ENCODE assay signal across 1 cellular context in the genomic region with DNA sequence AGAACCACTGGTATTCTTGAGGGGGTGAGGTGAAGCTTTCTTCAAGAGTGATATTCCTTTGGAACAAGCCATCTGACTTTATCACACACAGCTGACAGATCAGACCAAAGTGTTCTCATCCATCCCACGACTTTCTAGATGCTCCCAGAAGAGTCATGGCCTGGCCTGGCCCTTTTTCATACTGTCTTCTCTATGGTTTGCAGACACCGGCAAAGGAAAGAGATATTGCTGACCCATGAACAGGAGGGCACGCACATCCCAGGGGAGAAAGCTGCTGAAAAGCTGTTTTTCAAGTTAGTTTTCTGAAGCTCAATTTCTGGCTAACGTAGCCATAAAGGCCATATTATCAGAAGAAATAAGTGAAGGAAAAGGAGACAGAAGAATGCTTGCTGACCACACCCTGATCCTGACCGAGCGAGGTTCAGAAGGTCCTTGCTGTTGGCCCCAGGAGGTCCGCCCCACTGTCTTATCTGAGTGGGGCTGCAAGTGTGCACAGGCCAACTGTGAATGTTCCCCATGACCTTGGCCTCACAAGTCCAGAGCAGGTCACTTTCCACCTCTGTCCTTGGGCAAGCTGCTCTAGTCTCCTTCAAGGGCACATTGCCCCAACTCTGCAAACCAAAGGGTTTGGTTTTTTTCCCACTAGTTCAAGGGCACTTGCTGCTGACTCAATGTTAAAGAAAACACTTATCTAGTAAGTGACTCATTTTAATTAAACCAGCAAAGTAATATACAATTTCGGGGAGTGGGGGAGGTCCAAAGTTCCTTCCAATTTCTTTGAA.
TF ChIP-seq lines count a peak whose summit lies in the region.

No MANE protein-coding gene starts in this region.

TF ChIP-seq in H1, 55 proteins besides CTCF, POLR2A, EP300 and RAD21:
- no peak for TF ChIP-seq RBBP5 (IDR thresholded peaks at IDR 0.05; ENCODE audit: borderline replicate concordance, low read depth, low read length)
- TF ChIP-seq CBX5 (IDR thresholded peaks at IDR 0.05; ENCODE audit: low read depth, low read length), result no peak
- no peak for TF ChIP-seq CHD2 (IDR thresholded peaks at IDR 0.05; ENCODE audit: low read length)
- TF ChIP-seq KDM4A (IDR thresholded peaks at IDR 0.05; ENCODE audit: low read depth, low read length, severe bottlenecking), result no peak
- TF ChIP-seq JUN (IDR thresholded peaks at IDR 0.05; ENCODE audit: low read depth, low read length), result no peak
- TF ChIP-seq, protein P1, sequence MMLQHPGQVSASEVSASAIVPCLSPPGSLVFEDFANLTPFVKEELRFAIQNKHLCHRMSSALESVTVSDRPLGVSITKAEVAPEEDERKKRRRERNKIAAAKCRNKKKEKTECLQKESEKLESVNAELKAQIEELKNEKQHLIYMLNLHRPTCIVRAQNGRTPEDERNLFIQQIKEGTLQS (IDR thresholded peaks at IDR 0.05; ENCODE audit: insufficient read depth, low read depth, low read length), result no peak
- no peak for TF ChIP-seq POLR2AphosphoS5 (IDR thresholded peaks at IDR 0.05; ENCODE audit: low read depth, low read length)
- TF ChIP-seq SRF (IDR thresholded peaks at IDR 0.05; ENCODE audit: low read depth, low read length), result no peak
- TF ChIP-seq ASH2L (IDR thresholded peaks at IDR 0.05; ENCODE audit: low read length), result no peak
